Comparison of ENCODE assay signal across 8 cellular contexts in the genomic region with DNA sequence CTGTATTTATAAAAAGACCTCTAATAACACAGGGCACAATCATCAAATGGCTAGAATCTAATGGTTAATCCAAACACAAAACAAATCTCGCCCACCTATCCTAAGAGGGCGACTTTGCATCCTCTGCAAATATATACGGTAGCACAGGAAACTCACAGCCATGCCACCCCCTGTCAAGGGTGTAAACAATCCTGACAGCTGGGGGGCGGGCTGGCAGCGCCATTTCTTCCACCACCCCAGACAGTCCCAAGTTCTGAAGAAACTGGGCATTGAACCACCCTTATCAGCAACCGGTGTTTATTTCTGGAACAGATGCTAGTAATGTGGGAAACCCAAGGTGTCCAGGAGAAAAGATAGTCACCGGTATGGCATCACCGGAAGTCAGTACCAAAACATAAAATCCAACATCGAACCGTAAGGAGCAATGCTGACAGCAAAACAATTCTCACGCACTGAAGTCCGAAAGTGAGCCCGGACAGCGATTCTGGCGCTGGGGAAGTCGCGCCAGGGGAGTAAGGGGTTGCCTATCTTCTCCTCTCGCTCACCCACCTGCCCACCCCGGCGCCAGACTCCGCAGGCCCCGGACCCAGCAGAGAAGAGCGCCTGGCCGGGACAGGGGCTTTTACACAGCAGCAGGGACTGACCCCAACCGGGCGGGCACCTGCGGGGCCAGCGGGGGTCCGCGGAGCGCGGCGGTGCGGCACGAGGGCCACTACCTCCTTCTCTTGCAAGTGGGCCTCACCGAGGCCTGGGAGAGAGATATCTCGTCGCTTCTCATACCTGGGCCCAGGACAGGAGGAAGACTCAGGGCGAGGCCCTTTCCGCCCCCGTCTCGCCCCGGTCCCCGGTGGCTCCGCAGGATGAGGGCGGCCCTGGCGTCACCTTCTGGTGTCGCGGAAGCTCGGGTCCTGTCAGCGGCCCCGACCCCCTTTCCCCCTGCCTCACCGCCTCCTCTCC. TPM values are rescaled to one million over a fixed set of nuclear protein-coding genes. Genes with fewer than 3 reads are reported as not detected.
A peak's percentile ranks its signal among the peaks of the same experiment; 100 is the strongest.
DNase-seq lines count a peak whose midpoint lies in the region; ATAC-seq and TF ChIP-seq lines count a peak whose summit lies in the region.

No MANE protein-coding gene starts in this region.

- H3K9me3 ChIP-seq in H9 (ENCODE audit: control insufficient read depth, low read depth, low read length): no peaks in the 10 kb centered on the region
- no peaks in the 10 kb centered on the region for H3K9me3 ChIP-seq in naive thymus-derived CD4-positive, alpha-beta T cell (ENCODE audit: control insufficient read depth in 2 of 3, low read length in 3 of 3)

- H3K56ac ChIP-seq in H9 (ENCODE audit: insufficient read length, low read depth, low read length): no peak overlapping the region

- no peak overlapping the region for H4K91ac ChIP-seq in H9 (ENCODE audit: insufficient read length, low read depth, low read length)

- H3K4me2 ChIP-seq in H9 (ENCODE audit: insufficient read depth, insufficient read length, low read length): peak overlapping the region; percentile 95

- H3K18ac ChIP-seq in H9 (ENCODE audit: insufficient read length, low read depth, low read length): peak overlapping the region; percentile 95

- no peak overlapping the region for H2BK120ac ChIP-seq in H9 (ENCODE audit: low read depth, low read length, poor library complexity, severe bottlenecking)

- POLR2A ChIA-PET in GM10248 (lab: Yijun Ruan, JAX): no interaction called here
- POLR2A ChIA-PET in naive thymus-derived CD4-positive, alpha-beta T cell (lab: Charles Lee): interaction anchor here (1.0 to 4.7 kb wide), 7 partner anchors 16 to 332 kb away, joined by 3 to 22 read pairs (median 4); partner anchors contain the start of genes CD59 and NAT10

- TF ChIP-seq CTCF in GM10248 (IDR thresholded peaks at IDR 0.05; ENCODE audit: control extremely low read depth, extremely low read depth, low read depth, missing control alignments) (no peak), H9 (conservative IDR thresholded peaks at IDR 0.05) (no peak), LNCaP clone FGC (IDR thresholded peaks at IDR 0.05; ENCODE audit: control insufficient read depth, extremely low read depth, insufficient read depth) (no peak), type B pancreatic cell (conservative IDR thresholded peaks at IDR 0.05) (no peak)

- H3K4me3 Mint-ChIP-seq in H9: peak overlapping the region; percentile 94 to 95
- peak overlapping the region; percentile 93 to 99 (median 97) for H3K4me3 Mint-ChIP-seq in naive thymus-derived CD4-positive, alpha-beta T cell
- peak overlapping the region; percentile 96 for H3K4me3 Mint-ChIP-seq in type B pancreatic cell

- peak overlapping the region; percentile 70 for H3K9ac ChIP-seq in H9 (ENCODE audit: extremely low read depth, insufficient read length, low read length)

- H3K9me3 Mint-ChIP-seq in H9 (no peaks in the 10 kb centered on the region; a peak in 1 of 5 replicates), type B pancreatic cell (no peaks in the 10 kb centered on the region)
- peaks cover 0 to 2% (median 0%) of the 10 kb centered on the region in 11 donors for H3K9me3 Mint-ChIP-seq in naive thymus-derived CD4-positive, alpha-beta T cell

- peaks cover 12% of the 10 kb centered on the region for H3K23me2 ChIP-seq in H9 (ENCODE audit: insufficient read length, low read depth, low read length, poor library complexity, severe bottlenecking)

- H2BK5ac ChIP-seq in H9 (ENCODE audit: insufficient read length, low read length): no peak overlapping the region

- CTCF ChIA-PET in GM10248 (lab: Yijun Ruan, JAX): interaction anchor here (1.2 to 3.4 kb wide), 5 partner anchors 12 to 79 kb away, joined by 3 to 10 read pairs (median 4); no protein-coding TSS in a partner anchor
- CTCF ChIA-PET in naive thymus-derived CD4-positive, alpha-beta T cell (lab: Charles Lee): interaction anchor here (0.6 kb wide), 1 partner anchor 400 kb away, joined by 8 read pairs; no protein-coding TSS in a partner anchor

- H3K36me3 Mint-ChIP-seq in H9 (ENCODE audit: insufficient read depth in 1 of 3, low read depth in 3 of 3) (no peaks in the 10 kb centered on the region; a peak in 3 of 7 replicates), type B pancreatic cell (peaks cover 7% of the 10 kb centered on the region)
- H3K36me3 Mint-ChIP-seq in naive thymus-derived CD4-positive, alpha-beta T cell: peaks cover 4 to 14% (median 10%) of the 10 kb centered on the region in 5 donors

- no CpG with 5 or more reads among the region's 53 CpGs for WGBS in H9 (ENCODE audit: extremely low coverage, insufficient read length, low lambda C conversion rate)

- H3K27ac Mint-ChIP-seq in H9 (peak overlapping the region in 2 of 3 experiments; percentile 85 to 94; a peak in 3 of 7 replicates), type B pancreatic cell (peak overlapping the region; percentile 94)
- peak overlapping the region; percentile 93 to 98 (median 96) for H3K27ac Mint-ChIP-seq in naive thymus-derived CD4-positive, alpha-beta T cell

- H2BK12ac ChIP-seq in H9 (ENCODE audit: insufficient read length, low read depth, low read length): no peak overlapping the region

- intact Hi-C loops in naive thymus-derived CD4-positive, alpha-beta T cell (cut with micrococcal nuclease): loop anchor here (1.0 to 10.0 kb wide), 19 partner anchors 15 to 1891 kb away; partner anchors contain the start of genes ABTB2 (in 2 of the 2), APIP (in 2 of the 2), C11orf91 (in 2 of the 2) and CAT (in 2 of the 2)

- H3K4me1 Mint-ChIP-seq in H9 (peaks cover 30 to 33% of the 10 kb centered on the region in 2 experiments), type B pancreatic cell (ENCODE audit: unreplicated experiment) (peaks cover 25% of the 10 kb centered on the region)
- peaks cover 33 to 58% (median 45%) of the 10 kb centered on the region in 7 donors for H3K4me1 Mint-ChIP-seq in naive thymus-derived CD4-positive, alpha-beta T cell

- H3K4ac ChIP-seq in H9 (ENCODE audit: low read depth, low read length): no peak overlapping the region

- peaks cover 2% of the 10 kb centered on the region for H3K79me1 ChIP-seq in H9 (ENCODE audit: insufficient read depth, low read depth, low read length, poor library complexity, severe bottlenecking)

- H3T11ph ChIP-seq in H9 (ENCODE audit: low read length): no peak overlapping the region

- peak overlapping the region; percentile 94 for H3K4me3 ChIP-seq in LNCaP clone FGC (ENCODE audit: low read depth, low read length)
- peak overlapping the region; percentile 91 for H3K4me3 ChIP-seq in naive thymus-derived CD4-positive, alpha-beta T cell (ENCODE audit: low read length)

- H3K23ac ChIP-seq in H9 (ENCODE audit: insufficient read length, low read depth, low read length): no peak overlapping the region

- H4K8ac ChIP-seq in H9 (replicated peaks; ENCODE audit: insufficient read length, low read depth, low read length): no peak overlapping the region

- H3K27me3 Mint-ChIP-seq in H9 (ENCODE audit: low read depth) (peaks cover 39% of the 10 kb centered on the region), type B pancreatic cell (peaks cover 23% of the 10 kb centered on the region)
- peaks cover 0 to 29% (median 2%) of the 10 kb centered on the region in 5 donors for H3K27me3 Mint-ChIP-seq in naive thymus-derived CD4-positive, alpha-beta T cell

- peak; percentile 48 for ATAC-seq in esophagus mucosa
- peak; percentile 73 for ATAC-seq in naive thymus-derived CD4-positive, alpha-beta T cell
- ATAC-seq in GM18870 (IDR thresholded peaks at IDR 0.05; ENCODE audit: unreplicated experiment): no peak

- H2BK20ac ChIP-seq in H9 (ENCODE audit: low read depth, low read length, poor library complexity, severe bottlenecking): no peak overlapping the region

- DNase-seq in GM10248 (ENCODE audit: extremely low spot score) (peak; percentile 36), H9 (no peak), LNCaP clone FGC (ENCODE audit: low read depth) (no peak), activated T-cell treated with anti-CD3 and anti-CD28 coated beads for 1 hour (ENCODE audit: low read depth) (peak; percentile 21), type B pancreatic cell (ENCODE audit: extremely low spot score, unreplicated experiment) (no peak)
- DNase-seq in naive thymus-derived CD4-positive, alpha-beta T cell: peak; percentile 16 to 69 (median 48)

- H2BK15ac ChIP-seq in H9 (ENCODE audit: low read depth, low read length): no peak overlapping the region

- H3K27ac ChIP-seq in H9 (ENCODE audit: insufficient read length, low read depth, low read length): no peak overlapping the region
- peak overlapping the region; percentile 83 for H3K27ac ChIP-seq in naive thymus-derived CD4-positive, alpha-beta T cell (ENCODE audit: low read depth, low read length)

- H3K36me3 ChIP-seq in naive thymus-derived CD4-positive, alpha-beta T cell (ENCODE audit: control insufficient read depth in 2 of 3, insufficient read depth in 3 of 3, low read length in 3 of 3): peaks cover under 1 to 17% (median 3%) of the 10 kb centered on the region in 3 experiments

- no peak overlapping the region for H3K14ac ChIP-seq in H9 (ENCODE audit: insufficient read depth, low read length)

- H3K79me2 ChIP-seq in H9 (ENCODE audit: insufficient read depth, low read length): no peaks in the 10 kb centered on the region; the same call in 1 of the 2 replicates

- H3K4me1 ChIP-seq in H9 (ENCODE audit: insufficient read depth, low read length): peaks cover 6% of the 10 kb centered on the region
- H3K4me1 ChIP-seq in naive thymus-derived CD4-positive, alpha-beta T cell (ENCODE audit: control insufficient read depth in 2 of 2, insufficient read depth in 2 of 2, low read length in 2 of 2): peaks cover 20 to 23% of the 10 kb centered on the region in 2 donors

- H3K27me3 ChIP-seq in H9 (ENCODE audit: insufficient read depth, low read length): peaks cover 5% of the 10 kb centered on the region; the same call in 1 of the 2 replicates
- no peaks in the 10 kb centered on the region for H3K27me3 ChIP-seq in naive thymus-derived CD4-positive, alpha-beta T cell (ENCODE audit: control insufficient read depth in 2 of 2, insufficient read depth in 2 of 2, low read length in 2 of 2)

- no peak overlapping the region for H2AK5ac ChIP-seq in H9 (ENCODE audit: insufficient read length, low read length)

- H4K5ac ChIP-seq in H9 (ENCODE audit: insufficient read length, low read depth, low read length): no peak overlapping the region

- no peak overlapping the region for H2AFZ ChIP-seq in H9 (ENCODE audit: low read length)

- H4K20me1 ChIP-seq in H9 (ENCODE audit: control insufficient read depth, insufficient read depth, insufficient read length): no peaks in the 10 kb centered on the region

RNA-seq across cellular contexts. Expression of gene FBXO3, which starts 0.6 kb away (rescaled TPM):
- total RNA-seq in H9 (2021) (18.9 and 20.2 TPM in 2 replicates), esophagus mucosa (23.8 TPM), type B pancreatic cell (ENCODE audit: low replicate concordance) (29.3 and 34.5 TPM in 2 replicates)
- 10 to 100 TPM; 22.6 to 55.7 (median 47.7) TPM for total RNA-seq in naive thymus-derived CD4-positive, alpha-beta T cell
- 10 to 100 TPM; 36.1 to 41.5 TPM for polyA plus RNA-seq in naive thymus-derived CD4-positive, alpha-beta T cell

RNA-seq across cellular contexts. Expression of gene CD59, which starts 37.5 kb away (rescaled TPM):
- 91.5 and 93.2 TPM in 2 replicates for total RNA-seq in H9 (2021)
- 319 TPM for total RNA-seq in esophagus mucosa
- total RNA-seq in naive thymus-derived CD4-positive, alpha-beta T cell: 100 to 1,000 TPM in 1 of 5 experiments, 10 to 100 TPM in 4; 23.3 to 152 (median 62.7) TPM
- 10 to 100 TPM; 69.6 to 70.7 TPM for polyA plus RNA-seq in naive thymus-derived CD4-positive, alpha-beta T cell
- total RNA-seq in type B pancreatic cell (ENCODE audit: low replicate concordance): 204 and 292 TPM in 2 replicates

Comparison
In these comparisons a context has a peak if more than half of its experiments do, and no peak if none do; other contexts are left out.
1. DNase-seq: peak in GM10248 (single experiment), activated T-cell treated with anti-CD3 and anti-CD28 coated beads for 1 hour (single experiment) and naive thymus-derived CD4-positive, alpha-beta T cell (9 of 9); none in H9 (single experiment), LNCaP clone FGC (single experiment) and type B pancreatic cell (single experiment).
2. Peak in every context shown above with its lines, with median percentiles within 50 percentile points of each other: H3K27ac Mint-ChIP-seq and H3K4me3 Mint-ChIP-seq.